ENCODE assay signal across 12 cellular contexts in genomic region chr1:203555046-203555445, GRCh38.
DNase-seq lines count a peak whose midpoint lies in the region; ATAC-seq and TF ChIP-seq lines count a peak whose summit lies in the region.
"Had no signal": no experiment of that assay in that cellular context is flagged by ENCODE, and none has a peak within 500 bp of the region (broad histone marks: within the 10 kb centered on the region; RNA-seq: fewer than 3 reads in every experiment).

No MANE protein-coding gene starts in this region.

- WGBS in SK-N-SH (ENCODE audit: low lambda C conversion rate), result 85% methylated on average over 8 of the region's 8 CpGs

- peak overlapping the region; percentile 84; the same call in 1 of the 2 replicates for H3K9ac ChIP-seq in SK-N-SH
- no peak overlapping the region for H3K9ac ChIP-seq in neural progenitor cell

- H2AFZ ChIP-seq in SK-N-SH (ENCODE audit: low read depth) (no peak overlapping the region; the same call in 1 of the 2 replicates), neural progenitor cell (replicated peaks) (peak overlapping the region; percentile 75)

- H3K4me1 ChIP-seq in SK-N-SH (ENCODE audit: control insufficient read depth in 1 of 2, insufficient read depth in 2 of 2, low read depth in 1 of 2, low read length in 1 of 2), result peaks cover 37 to 41% of the 10 kb centered on the region in 2 experiments
- H3K4me1 ChIP-seq in neural progenitor cell, result peaks cover 22% of the 10 kb centered on the region

- H3K79me2 ChIP-seq in SK-N-SH (ENCODE audit: insufficient read depth) (no peaks in the 10 kb centered on the region), neural progenitor cell (ENCODE audit: low read depth) (no peaks in the 10 kb centered on the region)

- H3K4me3 Mint-ChIP-seq in neural progenitor cell (no peak overlapping the region), type B pancreatic cell (peak overlapping the region; percentile 82)

- peak overlapping the region; percentile 97 for H3K27ac Mint-ChIP-seq in neural progenitor cell
- H3K27ac Mint-ChIP-seq in type B pancreatic cell, result peak overlapping the region; percentile 91

- no peak for TF ChIP-seq CTCF in SK-N-SH (IDR thresholded peaks at IDR 0.05)
- TF ChIP-seq CTCF in fibroblast of mammary gland (conservative IDR thresholded peaks at IDR 0.05; ENCODE audit: control insufficient read depth, insufficient read depth, low read depth, low read length), result no peak
- TF ChIP-seq CTCF in neural progenitor cell (IDR thresholded peaks at IDR 0.05), result no peak
- TF ChIP-seq CTCF in type B pancreatic cell (conservative IDR thresholded peaks at IDR 0.05), result no peak

- H3K9me3 ChIP-seq in SK-N-SH (no peaks in the 10 kb centered on the region), neural progenitor cell (ENCODE audit: low read depth) (no peaks in the 10 kb centered on the region)
- H3K9me3 ChIP-seq: A549 had no signal

- H3K4me1 Mint-ChIP-seq in neural progenitor cell, result peaks cover 60% of the 10 kb centered on the region
- peaks cover 63% of the 10 kb centered on the region for H3K4me1 Mint-ChIP-seq in type B pancreatic cell (ENCODE audit: unreplicated experiment)

- no peaks in the 10 kb centered on the region for H3K36me3 ChIP-seq in SK-N-SH (replicated peaks in 1 of 2; ENCODE audit: control insufficient read depth in 1 of 2, insufficient read depth in 2 of 2, low read length in 1 of 2)
- no peaks in the 10 kb centered on the region for H3K36me3 ChIP-seq in neural progenitor cell

- H3K4me2 ChIP-seq in SK-N-SH (peak overlapping the region; percentile 83), neural progenitor cell (no peak overlapping the region)

- no peaks in the 10 kb centered on the region for H3K36me3 Mint-ChIP-seq in neural progenitor cell
- no peaks in the 10 kb centered on the region for H3K36me3 Mint-ChIP-seq in type B pancreatic cell

- no peaks in the 10 kb centered on the region for H3K9me2 ChIP-seq in SK-N-SH

- H3K4me3 ChIP-seq in SK-N-SH (ENCODE audit: low read depth in 2 of 2, low read length in 1 of 2) (no peak overlapping the region), fibroblast of mammary gland (ENCODE audit: control insufficient read depth, low read depth, low read length) (no peak overlapping the region), neural progenitor cell (no peak overlapping the region)
- H3K4me3 ChIP-seq: A549 had no signal

- TF ChIP-seq RAD21 in SK-N-SH (IDR thresholded peaks at IDR 0.05; ENCODE audit: low read length), result no peak

- no peaks in the 10 kb centered on the region for H4K20me1 ChIP-seq in SK-N-SH (ENCODE audit: insufficient read depth)
- no peaks in the 10 kb centered on the region for H4K20me1 ChIP-seq in neural progenitor cell (ENCODE audit: low read depth)

- H3K27ac ChIP-seq in SK-N-SH (ENCODE audit: low read depth in 2 of 2, low read length in 1 of 2) (peak overlapping the region; percentile 96 to 99), neural progenitor cell (no peak overlapping the region)

- DNase-seq in SK-N-SH (no peak), fibroblast of mammary gland (ENCODE audit: low read depth) (peak; percentile 54), neural progenitor cell (ENCODE audit: low spot score) (no peak), type B pancreatic cell (ENCODE audit: extremely low spot score, unreplicated experiment) (no peak), Kasumi-1 (lab: John Stamatoyannopoulos, UW) (no peak), NOMO-1 treated with DMSO at 0.1 percent for 48 hours (lab: John Stamatoyannopoulos, UW; ENCODE audit: unreplicated experiment) (no peak), epidermal melanocyte (ENCODE audit: insufficient read length, low spot score) (no peak)
- DNase-seq: activated T-cell treated with anti-CD3 and anti-CD28 coated beads, Interleukin-2, amount 50 U/mL, for 48 hours; amniotic stem cell; NCI-H2081 treated with DMSO at 0.1 percent for 48 hours had no signal

- POLR2A ChIA-PET in SK-N-SH (lab: Yijun Ruan, JAX), result interaction anchor here (1.1 kb wide), 1 partner anchor 36 kb away, joined by 3 read pairs; no protein-coding TSS in a partner anchor

- H3K9me3 Mint-ChIP-seq in neural progenitor cell (no peaks in the 10 kb centered on the region), type B pancreatic cell (no peaks in the 10 kb centered on the region)

- CTCF ChIA-PET in SK-N-SH (lab: Yijun Ruan, JAX), result interaction anchor here (1.1 to 1.2 kb wide), 3 partner anchors 15 to 71 kb away, joined by 3 to 5 read pairs (median 3); partner anchors contain the start of gene ATP2B4

- H3K27me3 Mint-ChIP-seq in neural progenitor cell (ENCODE audit: insufficient read depth, low read depth) (peaks cover 11% of the 10 kb centered on the region), type B pancreatic cell (no peaks in the 10 kb centered on the region)

- TF ChIP-seq EP300 in SK-N-SH (IDR thresholded peaks at IDR 0.05; ENCODE audit: borderline replicate concordance in 1 of 2, low read depth in 1 of 2, low read length in 1 of 2), result no peak

- peaks cover 57% of the 10 kb centered on the region for H3F3A ChIP-seq in SK-N-SH (replicated peaks; ENCODE audit: insufficient read depth)
- H3F3A ChIP-seq in neural progenitor cell (ENCODE audit: low read depth), result no peaks in the 10 kb centered on the region

- H3K27me3 ChIP-seq in SK-N-SH (ENCODE audit: insufficient read depth) (no peaks in the 10 kb centered on the region), neural progenitor cell (no peaks in the 10 kb centered on the region)

- ATAC-seq in SK-N-SH treated with all-trans-retinoic acid at 6 μM for 48 hours, result no peak
- ATAC-seq: A549 had no signal

TF ChIP-seq in SK-N-SH, 30 proteins besides CTCF, POLR2A, EP300 and RAD21:
- no peak for TF ChIP-seq NRF1 (IDR thresholded peaks at IDR 0.05; ENCODE audit: low read depth, low read length)
- no peak for TF ChIP-seq FOSL2 (IDR thresholded peaks at IDR 0.05; ENCODE audit: borderline replicate concordance, low read depth)

TF ChIP-seq in SK-N-SH treated with all-trans-retinoic acid at 6 μM for 48 hours, 23 proteins besides CTCF, POLR2A, EP300 and RAD21:
- TF ChIP-seq BACH2 (CRISPR knock-in tag; IDR thresholded peaks at IDR 0.05; ENCODE audit: borderline replicate concordance), result no peak
- TF ChIP-seq ZFP3 (CRISPR knock-in tag; IDR thresholded peaks at IDR 0.05), result no peak
- TF ChIP-seq GLIS3 (CRISPR knock-in tag; IDR thresholded peaks at IDR 0.05), result no peak
- no peak for TF ChIP-seq CREB5 (CRISPR knock-in tag; IDR thresholded peaks at IDR 0.05; ENCODE audit: low read depth)
- TF ChIP-seq TCF4 (CRISPR knock-in tag; IDR thresholded peaks at IDR 0.05; ENCODE audit: borderline replicate concordance), result no peak
- no peak for TF ChIP-seq ESRRG (CRISPR knock-in tag; IDR thresholded peaks at IDR 0.05)
- TF ChIP-seq ZNF565 (CRISPR knock-in tag; conservative IDR thresholded peaks at IDR 0.05; ENCODE audit: low read depth), result no peak
- TF ChIP-seq POU6F1 (CRISPR knock-in tag; IDR thresholded peaks at IDR 0.05; ENCODE audit: borderline replicate concordance, low read depth), result no peak
- no peak for TF ChIP-seq ZNF70 (CRISPR knock-in tag; IDR thresholded peaks at IDR 0.05)
- no peak for TF ChIP-seq ZC3H10 (CRISPR knock-in tag; IDR thresholded peaks at IDR 0.05)
- no peak for TF ChIP-seq SNAI2 (CRISPR knock-in tag; IDR thresholded peaks at IDR 0.05)
- TF ChIP-seq RARB (CRISPR knock-in tag; IDR thresholded peaks at IDR 0.05), result no peak
- no peak for TF ChIP-seq OSR1 (CRISPR knock-in tag; IDR thresholded peaks at IDR 0.05)
- TF ChIP-seq CSRNP3 (CRISPR knock-in tag; IDR thresholded peaks at IDR 0.05), result no peak
- no peak for TF ChIP-seq ARNTL (CRISPR knock-in tag; IDR thresholded peaks at IDR 0.05; ENCODE audit: borderline replicate concordance, low read depth)
